ENCODE assay signal across 17 cellular contexts in genomic region chr9:72132052-72132451, GRCh38. TPM values are rescaled to one million over a fixed set of nuclear protein-coding genes. Genes with fewer than 3 reads are reported as not detected.
DNase-seq lines count a peak whose midpoint lies in the region; ATAC-seq and TF ChIP-seq lines count a peak whose summit lies in the region.
"Had no signal": no experiment of that assay in that cellular context is flagged by ENCODE, and none has a peak within 500 bp of the region (broad histone marks: within the 10 kb centered on the region; RNA-seq: fewer than 3 reads in every experiment).

No MANE protein-coding gene starts in this region.

- H3K4me2 ChIP-seq in HCT116 (ENCODE audit: low read length) = peak overlapping the region; percentile 32
- H3K4me2 ChIP-seq: BLaER1 had no signal

- H3K4me3 Mint-ChIP-seq in stimulated activated effector memory CD8-positive, alpha-beta T cell treated with anti-CD3 and anti-CD28 coated beads, Interleukin-12 subunit alpha, Interleukin-12 subunit beta, amount 100 ng/mL, for 72 hours = no peak overlapping the region
- H3K4me3 Mint-ChIP-seq: CD8-positive, alpha-beta memory T cell had no signal

- no peaks in the 10 kb centered on the region for H4K20me1 ChIP-seq in HCT116 (ENCODE audit: insufficient read depth)
- H4K20me1 ChIP-seq: BLaER1 had no signal

- ATAC-seq in HCT116 = peak; percentile 38; the same call in 1 of the 2 replicates
- peak; percentile 20 for ATAC-seq in stimulated activated effector memory CD8-positive, alpha-beta T cell treated with anti-CD3 and anti-CD28 coated beads, Interleukin-12 subunit alpha, Interleukin-12 subunit beta, amount 100 ng/mL, for 72 hours

- H3K27me3 ChIP-seq in HCT116 (ENCODE audit: insufficient read depth, low read length) = no peaks in the 10 kb centered on the region
- H3K27me3 ChIP-seq: BLaER1 had no signal

- H3K27ac Mint-ChIP-seq in stimulated activated effector memory CD8-positive, alpha-beta T cell treated with anti-CD3 and anti-CD28 coated beads, Interleukin-12 subunit alpha, Interleukin-12 subunit beta, amount 100 ng/mL, for 72 hours = no peak overlapping the region

- no peaks in the 10 kb centered on the region for H3K9me2 ChIP-seq in HCT116 (ENCODE audit: insufficient read depth)

- intact Hi-C loops in HCT116 (cut with micrococcal nuclease) = no loop called here

- TF ChIP-seq RAD21 in HCT116 (IDR thresholded peaks at IDR 0.05; ENCODE audit: low read depth) = no peak

- no peak overlapping the region for H2AFZ ChIP-seq in HCT116 (ENCODE audit: low read depth, low read length, poor library complexity, severe bottlenecking)

- RAD21 ChIA-PET in HCT116 (lab: Charles Lee; ENCODE audit: low non-redundant PET in 1 of 2, low total read pairs in 2 of 2, uncharacterized antibody in 2 of 2, unreplicated experiment in 2 of 2) = no interaction called here

- DNase-seq in HCT116 (ENCODE audit: low read depth, low spot score) (no peak), NCI-H226 (peak; percentile 65), epithelial cell of esophagus (ENCODE audit: low read depth) (peak; percentile 78), GM10266 (ENCODE audit: extremely low spot score) (no peak)
- DNase-seq in stimulated activated effector memory CD8-positive, alpha-beta T cell treated with anti-CD3 and anti-CD28 coated beads, Interleukin-12 subunit alpha, Interleukin-12 subunit beta, amount 100 ng/mL, for 72 hours (ENCODE audit: low spot score in 2 of 2) = no peak
- DNase-seq in activated CD4-positive, alpha-beta T cell treated with anti-CD3 and anti-CD28 coated beads, Interleukin-2, amount 50 U/mL, for 1 hour = no peak
- no peak for DNase-seq in activated T-cell treated with anti-CD3 and anti-CD28 coated beads, Interleukin-2, amount 50 U/mL, for 48 hours
- DNase-seq: CD8-positive, alpha-beta memory T cell; DMS 273 treated with DMSO at 0.1 percent for 48 hours; H7; NCI-H1092 treated with DMSO at 0.1 percent for 48 hours; NCI-H1694; NCI-H2107; NCI-H446; NCI-H748 treated with DMSO at 0.1 percent for 48 hours had no signal

- no peaks in the 10 kb centered on the region for H3K36me3 Mint-ChIP-seq in stimulated activated effector memory CD8-positive, alpha-beta T cell treated with anti-CD3 and anti-CD28 coated beads, Interleukin-12 subunit alpha, Interleukin-12 subunit beta, amount 100 ng/mL, for 72 hours
- H3K36me3 Mint-ChIP-seq: CD8-positive, alpha-beta memory T cell had no signal

- no peaks in the 10 kb centered on the region for H3K9me3 ChIP-seq in HCT116 (ENCODE audit: control insufficient read depth in 1 of 2, insufficient read depth in 1 of 2, low read depth in 1 of 2, low read length in 2 of 2)
- H3K9me3 ChIP-seq: BLaER1 had no signal

- POLR2A ChIA-PET in HCT116 (lab: Charles Lee) = no interaction called here

- CTCF ChIA-PET in HCT116 (lab: Charles Lee) = no interaction called here

- TF ChIP-seq POLR2A in HCT116 (IDR thresholded peaks at IDR 0.05; ENCODE audit: borderline replicate concordance, extremely low read depth, insufficient read depth, insufficient read length) = no peak

- H3K4me1 ChIP-seq in HCT116 (ENCODE audit: control insufficient read depth in 1 of 2, insufficient read depth in 2 of 2, low read length in 2 of 2) = peaks cover 0 to 15% of the 10 kb centered on the region in 2 experiments; a peak in 1 of 4 replicates
- H3K4me1 ChIP-seq: BLaER1 had no signal

- H3K9me3 Mint-ChIP-seq in stimulated activated effector memory CD8-positive, alpha-beta T cell treated with anti-CD3 and anti-CD28 coated beads, Interleukin-12 subunit alpha, Interleukin-12 subunit beta, amount 100 ng/mL, for 72 hours = no peaks in the 10 kb centered on the region

- no peak for TF ChIP-seq CTCF in HCT116 (IDR thresholded peaks at IDR 0.05 in 2 of 3, conservative IDR thresholded peaks at IDR 0.05 in 1 of 3; ENCODE audit: borderline replicate concordance in 1 of 3, insufficient read depth in 1 of 3, low read depth in 2 of 3, low read length in 2 of 3)
- TF ChIP-seq CTCF in epithelial cell of esophagus (IDR thresholded peaks at IDR 0.05; ENCODE audit: insufficient read depth, low read depth, low read length, missing control alignments) = no peak
- TF ChIP-seq CTCF in GM10266 (IDR thresholded peaks at IDR 0.05; ENCODE audit: control insufficient read depth, insufficient read depth, low read depth, missing control alignments) = no peak

- no peak overlapping the region for H3K27ac ChIP-seq in HCT116 (ENCODE audit: low read depth, low read length)
- H3K27ac ChIP-seq: BLaER1 had no signal

- H3K4me1 Mint-ChIP-seq in stimulated activated effector memory CD8-positive, alpha-beta T cell treated with anti-CD3 and anti-CD28 coated beads, Interleukin-12 subunit alpha, Interleukin-12 subunit beta, amount 100 ng/mL, for 72 hours = no peaks in the 10 kb centered on the region
- H3K4me1 Mint-ChIP-seq: CD8-positive, alpha-beta memory T cell had no signal

- H3K4me3 ChIP-seq in HCT116 (replicated peaks in 1 of 2; ENCODE audit: low read depth in 1 of 2, low read length in 2 of 2) (no peak overlapping the region), epithelial cell of esophagus (ENCODE audit: low read length) (no peak overlapping the region)
- H3K4me3 ChIP-seq: BLaER1 had no signal

- BruUV-seq in HCT116 (replicated peaks; lab: Mats Ljungman, UMichigan) = no TSS peak

- H3K9ac ChIP-seq in HCT116 (ENCODE audit: low read length) = no peak overlapping the region
- H3K9ac ChIP-seq: BLaER1 had no signal

- no peaks in the 10 kb centered on the region for H3K79me2 ChIP-seq in HCT116 (ENCODE audit: insufficient read depth, low read length)

- no peaks in the 10 kb centered on the region for H3K36me3 ChIP-seq in HCT116 (ENCODE audit: control insufficient read depth in 1 of 2, insufficient read depth in 2 of 2, low read length in 2 of 2)
- H3K36me3 ChIP-seq: BLaER1 had no signal

TF ChIP-seq in HCT116, 20 proteins besides CTCF, POLR2A, EP300 and RAD21:
- no peak for TF ChIP-seq SRF (IDR thresholded peaks at IDR 0.05; ENCODE audit: low read depth)
- no peak for TF ChIP-seq YY1 (IDR thresholded peaks at IDR 0.05; ENCODE audit: extremely low read depth, insufficient replicate concordance, low read depth, low read length)
- TF ChIP-seq POLR2AphosphoS5 (IDR thresholded peaks at IDR 0.05; ENCODE audit: low read depth, low read length) = no peak
- TF ChIP-seq ZFX (IDR thresholded peaks at IDR 0.05) = no peak
- TF ChIP-seq JUND (IDR thresholded peaks at IDR 0.05) = no peak
- TF ChIP-seq ELF1 (IDR thresholded peaks at IDR 0.05; ENCODE audit: borderline replicate concordance, low read depth) = no peak
- no peak for TF ChIP-seq CEBPB (IDR thresholded peaks at IDR 0.05; ENCODE audit: low read depth)
- no peak for TF ChIP-seq ZBTB33 (IDR thresholded peaks at IDR 0.05; ENCODE audit: extremely low read depth, insufficient replicate concordance, low read length)
- no peak for TF ChIP-seq EGR1 (IDR thresholded peaks at IDR 0.05; ENCODE audit: low read depth)
- TF ChIP-seq TCF7L2 (IDR thresholded peaks at IDR 0.05; ENCODE audit: borderline replicate concordance, extremely low read depth, insufficient read depth, insufficient read length) = no peak
- no peak for TF ChIP-seq REST (IDR thresholded peaks at IDR 0.05; ENCODE audit: low read depth)
- no peak for TF ChIP-seq SP1 (IDR thresholded peaks at IDR 0.05; ENCODE audit: low read depth)
- TF ChIP-seq MAX (IDR thresholded peaks at IDR 0.05) = no peak
- no peak for TF ChIP-seq EZH2phosphoT487 (IDR thresholded peaks at IDR 0.05; ENCODE audit: borderline replicate concordance)
- no peak for TF ChIP-seq CBX3 (IDR thresholded peaks at IDR 0.05; ENCODE audit: low read depth)
- TF ChIP-seq EZH2 (IDR thresholded peaks at IDR 0.05) = no peak

RNA-seq across cellular contexts. Expression of gene GDA, which starts 17.2 kb away (rescaled TPM):
- 49.4 TPM for total RNA-seq in HCT116 (2021; ENCODE audit: unreplicated experiment)
- 8.2 and 11.8 TPM in 2 replicates for polyA plus RNA-seq in HCT116 (2012)
- total RNA-seq: CD8-positive, alpha-beta memory T cell had no signal
- polyA plus RNA-seq: AG04450; CD8-positive, alpha-beta memory T cell had no signal

Comparison
In these comparisons a context has a peak if more than half of its experiments do, and no peak if none do; other contexts are left out.
1. DNase-seq: peak in NCI-H226 (single experiment) and epithelial cell of esophagus (single experiment); none in HCT116 (single experiment), stimulated activated effector memory CD8-positive, alpha-beta T cell treated with anti-CD3 and anti-CD28 coated beads, Interleukin-12 subunit alpha, Interleukin-12 subunit beta, amount 100 ng/mL, for 72 hours (0 of 2), activated CD4-positive, alpha-beta T cell treated with anti-CD3 and anti-CD28 coated beads, Interleukin-2, amount 50 U/mL, for 1 hour (single experiment), activated T-cell treated with anti-CD3 and anti-CD28 coated beads, Interleukin-2, amount 50 U/mL, for 48 hours (0 of 2) and GM10266 (single experiment).